Comparison of ENCODE assay signal across 28 cellular contexts in genomic region chr1:194209920-194210319, GRCh38.
"Had no signal": no experiment of that assay in that cellular context is flagged by ENCODE, and none has a peak within 500 bp of the region (broad histone marks: within the 10 kb centered on the region; RNA-seq: fewer than 3 reads in every experiment).

No MANE protein-coding gene starts in this region.

- ATAC-seq: naive thymus-derived CD4-positive, alpha-beta T cell; natural killer cell; psoas muscle; right cardiac atrium; sciatic nerve; stimulated activated memory B cell treated with anti-CD40 and anti-IgM and Interleukin-4, amounts not matched to agents 10 μg/mL and 1 μg/mL and 100 μg/mL, for 72 hours; stimulated activated naive CD8-positive, alpha-beta T cell treated with anti-CD3 and anti-CD28 coated beads, Interleukin-15, amount 100 ng/mL, for 72 hours; stimulated activated naive CD8-positive, alpha-beta T cell treated with anti-CD3 and anti-CD28 coated beads, Interleukin-15, Interleukin-2, amounts not matched to agents 100 U/mL and 50 U/mL, for 24 hours; upper lobe of right lung had no signal

- FAIRE-seq: pancreas had no signal

- H3K4me2 ChIP-seq: neural progenitor cell, smooth muscle cell had no signal

- H2AFZ ChIP-seq: neural progenitor cell had no signal

- H3K36me3 ChIP-seq: neural progenitor cell, neutrophil, pancreas, spleen, suprapubic skin, tibial artery, transverse colon, upper lobe of right lung, uterus had no signal

- DNase-seq: naive thymus-derived CD4-positive, alpha-beta T cell; natural killer cell; nucleus accumbens; psoas muscle; spleen; stimulated activated CD4-positive, alpha-beta T cell treated with anti-CD3 and anti-CD28 coated beads, Interleukin-12 subunit alpha, Interleukin-12 subunit beta, amount 100 ng/mL, for 4 hours; stimulated activated CD4-positive, alpha-beta T cell treated with anti-CD3 and anti-CD28 coated beads, Interleukin-1b, Interleukin-23, amount 100 ng/mL, for 48 hours; stimulated activated CD4-positive, alpha-beta T cell treated with anti-CD3 and anti-CD28 coated beads, Interleukin-4, amount 100 ng/mL, for 1 hour; stimulated activated CD4-positive, alpha-beta T cell treated with anti-CD3 and anti-CD28 coated beads, Interleukin-4, amount 100 ng/mL, for 4 hours; stimulated activated CD8-positive, alpha-beta memory T cell treated with anti-CD3 and anti-CD28 coated beads, Interleukin-4, amount 100 ng/mL, for 48 hours; stimulated activated naive CD4-positive, alpha-beta T cell; stimulated activated naive CD8-positive, alpha-beta T cell treated with anti-CD3 and anti-CD28 coated beads, Interleukin-15, amount 100 ng/mL, for 72 hours; stimulated activated naive CD8-positive, alpha-beta T cell treated with anti-CD3 and anti-CD28 coated beads, Interleukin-15, Interleukin-2, amounts not matched to agents 100 U/mL and 50 U/mL, for 24 hours; substantia nigra; testis; tibial artery; transverse colon; upper lobe of right lung; uterus had no signal

- H3K4me1 ChIP-seq: neural progenitor cell, psoas muscle, spleen, suprapubic skin, testis, tibial artery, transverse colon, upper lobe of right lung, uterus had no signal

- H3K4me3 ChIP-seq: neural progenitor cell, pancreas, psoas muscle, skin epidermis, smooth muscle cell, spleen, suprapubic skin, testis, tibial artery, transverse colon, upper lobe of right lung, uterus had no signal

- H3K27me3 ChIP-seq: neural progenitor cell, neutrophil, pancreas, spleen, suprapubic skin, testis, tibial artery, transverse colon, upper lobe of right lung, uterus had no signal

- H3K9me3 ChIP-seq: neutrophil, pancreas, psoas muscle, spleen, suprapubic skin, testis, tibial artery, transverse colon, upper lobe of right lung, uterus had no signal

- H3K27ac ChIP-seq: neural progenitor cell, neutrophil, pancreas, psoas muscle, skin epidermis, spleen, suprapubic skin, testis, tibial artery, transverse colon, upper lobe of right lung, uterus had no signal
